In the genomic region with DNA sequence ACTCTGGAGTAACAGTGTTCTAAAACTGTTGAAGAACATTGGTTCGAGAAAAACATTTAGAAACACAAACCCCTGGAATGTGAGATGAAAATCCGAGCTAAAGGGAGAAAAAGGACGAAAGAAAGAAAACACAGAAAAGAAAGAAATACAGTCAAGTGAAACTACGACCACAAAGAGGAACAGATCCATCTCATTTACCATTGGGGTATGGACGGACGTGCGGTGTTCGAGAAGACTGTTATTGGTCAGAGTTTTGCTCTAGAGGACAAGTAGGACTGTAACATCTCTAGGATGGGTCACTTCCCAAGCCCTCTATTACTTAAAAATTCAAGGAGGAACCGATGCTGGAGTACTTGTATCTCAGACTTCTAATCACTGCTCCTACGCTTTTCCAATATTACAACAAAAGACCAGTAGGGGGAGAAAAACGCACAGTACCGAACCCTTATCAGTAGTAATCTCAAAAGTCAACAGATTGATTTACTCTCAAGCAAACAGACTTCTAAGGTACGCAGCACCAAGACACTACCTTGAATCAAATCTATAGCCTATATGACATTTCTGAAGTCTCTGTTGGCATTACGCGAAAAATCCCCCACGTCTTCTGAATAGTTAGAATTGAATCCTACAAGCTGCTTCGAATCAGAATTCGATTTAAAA, we compare ENCODE assay signal across 8 cellular contexts. TPM values are rescaled to one million over a fixed set of nuclear protein-coding genes. Genes with fewer than 3 reads are reported as not detected.
DNase-seq lines count a peak whose midpoint lies in the region; ATAC-seq, FAIRE-seq and TF ChIP-seq lines count a peak whose summit lies in the region.

No MANE protein-coding gene starts in this region.

- POLR2A ChIA-PET in A549 (lab: Yijun Ruan, JAX), result no interaction called here

- H3K4me3 ChIP-seq in A549 (peak overlapping the region; percentile 97), NB4 (ENCODE audit: low read depth, low read length) (peak overlapping the region; percentile 87), duodenal mucosa (ENCODE audit: low read depth in 1 of 2, low read length in 2 of 2) (peak overlapping the region; percentile 92 to 97), right lobe of liver (peak overlapping the region; percentile 72 to 90 (median 89)), thymus (ENCODE audit: low read length) (peak overlapping the region; percentile 75)

- 0 out of 3 replicates have a peak, but pooled peaks cover 11% of the 10 kb centered on the region for H3K4me1 ChIP-seq in A549
- H3K4me1 ChIP-seq in duodenal mucosa (ENCODE audit: control insufficient read depth in 1 of 2, insufficient read depth in 2 of 2, low read length in 2 of 2), result peaks cover 9 to 19% of the 10 kb centered on the region in 2 donors
- peaks cover 0 to 6% (median 0%) of the 10 kb centered on the region in 4 donors for H3K4me1 ChIP-seq in right lobe of liver
- H3K4me1 ChIP-seq in thymus (ENCODE audit: control insufficient read depth, insufficient read depth, low read length), result peaks cover 8% of the 10 kb centered on the region

- H3K9me3 ChIP-seq in A549, result no peaks in the 10 kb centered on the region
- H3K9me3 ChIP-seq in duodenal mucosa (ENCODE audit: control insufficient read depth in 1 of 2, low read length in 2 of 2), result no peaks in the 10 kb centered on the region
- H3K9me3 ChIP-seq in right lobe of liver, result no peaks in the 10 kb centered on the region
- no peaks in the 10 kb centered on the region for H3K9me3 ChIP-seq in thymus (ENCODE audit: control insufficient read depth)

- intact Hi-C loops in right lobe of liver (cut with DNase I), result loop anchor here in 1 of 2 donors (5.0 kb wide), 1 partner anchor 170 kb away; no protein-coding TSS in a partner anchor

- no peaks in the 10 kb centered on the region for H3K27me3 ChIP-seq in duodenal mucosa (ENCODE audit: control insufficient read depth in 1 of 2, insufficient read depth in 2 of 2, low read length in 2 of 2)
- no peaks in the 10 kb centered on the region for H3K27me3 ChIP-seq in right lobe of liver
- H3K27me3 ChIP-seq in thymus (ENCODE audit: control insufficient read depth, insufficient read depth), result no peaks in the 10 kb centered on the region

- TF ChIP-seq RAD21 in A549 (conservative IDR thresholded peaks at IDR 0.05 in 1 of 2, IDR thresholded peaks at IDR 0.05 in 1 of 2), result peak; percentile 54 to 55

- no peak for TF ChIP-seq POLR2A in A549 (IDR thresholded peaks at IDR 0.05; ENCODE audit: low read length)
- no peak for TF ChIP-seq POLR2A in NB4 (IDR thresholded peaks at IDR 0.05; ENCODE audit: extremely low read depth, insufficient read length)
- no peak for TF ChIP-seq POLR2A in right lobe of liver (IDR thresholded peaks at IDR 0.05)

- ATAC-seq in A549, result peak; percentile 55 to 78
- ATAC-seq in HG02610 (IDR thresholded peaks at IDR 0.05; ENCODE audit: unreplicated experiment), result peak; percentile 21
- ATAC-seq in right lobe of liver, result peak; percentile 71 to 79 (median 73)

- H3K27ac ChIP-seq in A549 (peak overlapping the region; percentile 17 to 97; a peak in 4 of 6 replicates), duodenal mucosa (ENCODE audit: low read depth, low read length) (peak overlapping the region; percentile 67), right lobe of liver (peak overlapping the region; percentile 92 to 98 (median 93)), thymus (ENCODE audit: low read depth) (peak overlapping the region; percentile 99)

- DNase-seq in A549 (ENCODE audit: low read depth in 1 of 2, low spot score in 1 of 2) (peak; percentile 45 to 65), GF-D8 (lab: John Stamatoyannopoulos, UW) (peak; percentile 41), NB4 (ENCODE audit: low read depth) (peak; percentile 77), SK-N-DZ (ENCODE audit: low spot score) (peak; percentile 84), right lobe of liver (no peak)

- CTCF ChIA-PET in A549 (lab: Yijun Ruan, JAX), result interaction anchor here (0.6 to 2.5 kb wide), 9 partner anchors 10 to 174 kb away, joined by 3 to 13 read pairs (median 3); partner anchors contain the start of gene ZMAT3

- peak; percentile 55 for TF ChIP-seq CTCF in A549 (IDR thresholded peaks at IDR 0.05)
- TF ChIP-seq CTCF in NB4 (IDR thresholded peaks at IDR 0.05; ENCODE audit: low read depth, low read length), result peak; percentile 49
- TF ChIP-seq CTCF in right lobe of liver (IDR thresholded peaks at IDR 0.05), result peak; percentile 61 to 83 (median 70)

- peak overlapping the region; percentile 84 to 90 for H3K9ac ChIP-seq in duodenal mucosa (ENCODE audit: low read depth in 1 of 2, low read length in 2 of 2)

- H3K4me2 ChIP-seq in A549, result peak overlapping the region; percentile 97

- under 1% methylated on average over 18 of the region's 18 CpGs for WGBS in A549 (ENCODE audit: missing lambda C conversion rate)
- under 1% methylated on average over 18 of the region's 18 CpGs for WGBS in right lobe of liver (ENCODE audit: insufficient coverage, low coverage, low lambda C conversion rate, missing lambda C conversion rate)
- 4% methylated on average over 18 of the region's 18 CpGs for WGBS in thymus

- H3K36me3 ChIP-seq in duodenal mucosa (ENCODE audit: control insufficient read depth in 1 of 2, insufficient read depth in 2 of 2, low read length in 2 of 2) (no peaks in the 10 kb centered on the region), right lobe of liver (no peaks in the 10 kb centered on the region), thymus (ENCODE audit: control insufficient read depth, insufficient read depth) (no peaks in the 10 kb centered on the region)

- FAIRE-seq in A549 (lab: Jason Lieb, UNC), result no peak

- no peak for TF ChIP-seq EP300 in A549 (IDR thresholded peaks at IDR 0.05)

TF ChIP-seq in A549, 52 proteins besides CTCF, POLR2A, EP300 and RAD21:
- peak; percentile 66 for TF ChIP-seq SMC3 (IDR thresholded peaks at IDR 0.05)
- TF ChIP-seq GATA3 (IDR thresholded peaks at IDR 0.05; ENCODE audit: borderline replicate concordance), result peak; percentile 86
- no peak for TF ChIP-seq EHMT2 (IDR thresholded peaks at IDR 0.05; ENCODE audit: low read depth)

RNA-seq across cellular contexts. Expression of gene PIK3CA, which starts 1.1 kb away (rescaled TPM):
- polyA plus RNA-seq in A549 (2011; rRNA removed) (9.1 and 10.3 TPM in 2 replicates), A549 (2017; fragmentation: RNase III; extraction: RNeasy Plus Mini Kit Qiagen cat#74134 plus additional on column Dnase treatment) (4.5 to 6.2 TPM (median 4.9 TPM) in 3 replicates), thymus (14.1 TPM)
- 0.87 and 1.1 TPM in 2 replicates for polyA plus RNA-seq in A549 (2012; cell fraction: cytosol; rRNA removed)
- 0.49 and 0.94 TPM in 2 replicates for polyA plus RNA-seq in A549 (2012; cell fraction: nucleus; rRNA removed)
- polyA minus RNA-seq in A549 (2011; rRNA and poly(A)+ RNA removed), result 5.8 and 6.2 TPM in 2 replicates
- polyA plus RNA-seq in SK-N-DZ (2014; cell fraction: cytosol; rRNA removed), result 8.7 and 11.9 TPM in 2 replicates
- 12.2 and 13.8 TPM in 2 replicates for polyA plus RNA-seq in SK-N-DZ (2014; cell fraction: nucleus; rRNA removed)
- total RNA-seq in right lobe of liver, result 10 to 100 TPM in 3 of 6 experiments, 1 to 10 TPM in 3; 6.5 to 13.1 (median 11.2) TPM

Comparison
In these comparisons a context has a peak if more than half of its experiments do, and no peak if none do; other contexts are left out.
1. ATAC-seq: peak in every context shown above with its lines; median percentile 73 in right lobe of liver; 66 in A549; 21 in HG02610.
2. DNase-seq: peak in A549 (2 of 2), GF-D8 (single experiment), NB4 (single experiment) and SK-N-DZ (single experiment); none in right lobe of liver (0 of 3).
3. Peak in every context shown above with its lines, with median percentiles within 50 percentile points of each other: H3K27ac ChIP-seq, H3K4me3 ChIP-seq and CTCF ChIP-seq.